Comparison of ENCODE assay signal across 1 cellular context in genomic region chr19:44746946-44747738, GRCh38.
TF ChIP-seq lines count a peak whose summit lies in the region.

No MANE protein-coding gene starts in this region.

TF ChIP-seq in HepG2, 621 proteins besides CTCF, POLR2A, EP300 and RAD21 (continued from another document and continues in another):
- TF ChIP-seq ARID3A (IDR thresholded peaks at IDR 0.05; ENCODE audit: low read depth, low read length) (no peak), HMGA1 (CRISPR knock-in tag; conservative IDR thresholded peaks at IDR 0.05) (no peak), ZGPAT (CRISPR knock-in tag; IDR thresholded peaks at IDR 0.05) (peak; percentile 77; the same call in 1 of the 2 replicates), SRSF9 (IDR thresholded peaks at IDR 0.05; ENCODE audit: borderline replicate concordance, insufficient read depth, low read depth, low read length, poor library complexity, severe bottlenecking) (no peak), MEF2D (CRISPR knock-in tag; IDR thresholded peaks at IDR 0.05) (no peak), RARA (CRISPR knock-in tag; IDR thresholded peaks at IDR 0.05) (peak; percentile 93), MAFG (CRISPR knock-in tag; IDR thresholded peaks at IDR 0.05) (no peak), REXO4 (CRISPR knock-in tag; IDR thresholded peaks at IDR 0.05; ENCODE audit: borderline replicate concordance) (no peak), RERE (CRISPR knock-in tag; IDR thresholded peaks at IDR 0.05; ENCODE audit: low read depth) (peak; percentile 33; the same call in 1 of the 2 replicates), AHDC1 (CRISPR knock-in tag; IDR thresholded peaks at IDR 0.05; ENCODE audit: borderline replicate concordance) (no peak), BCL6 (CRISPR knock-in tag; IDR thresholded peaks at IDR 0.05) (no peak; the same call in 1 of the 2 replicates), SP1 (IDR thresholded peaks at IDR 0.05) (no peak), SP1 (CRISPR knock-in tag; IDR thresholded peaks at IDR 0.05) (peak; percentile 47), THAP11 (CRISPR knock-in tag; IDR thresholded peaks at IDR 0.05) (peak; percentile 40; the same call in 1 of the 2 replicates), ONECUT2 (CRISPR knock-in tag; IDR thresholded peaks at IDR 0.05) (no peak), RELA (CRISPR knock-in tag; IDR thresholded peaks at IDR 0.05) (peak; percentile 93; the same call in 1 of the 2 replicates), KAT2B (IDR thresholded peaks at IDR 0.05; ENCODE audit: borderline replicate concordance, low read depth, low read length) (no peak), PCBP2 (optimal IDR thresholded peaks at IDR 0.05; ENCODE audit: low read depth, low read length, poor library complexity, severe bottlenecking) (no peak), HOXA3 (CRISPR knock-in tag; IDR thresholded peaks at IDR 0.05) (no peak), ARID2 (CRISPR knock-in tag; IDR thresholded peaks at IDR 0.05; ENCODE audit: borderline replicate concordance) (no peak), ZNF337 (CRISPR knock-in tag; IDR thresholded peaks at IDR 0.05; ENCODE audit: borderline replicate concordance, low read depth) (no peak), ZNF354B (CRISPR knock-in tag; IDR thresholded peaks at IDR 0.05) (no peak), BRD4 (CRISPR knock-in tag; IDR thresholded peaks at IDR 0.05) (no peak), IRF2 (CRISPR knock-in tag; IDR thresholded peaks at IDR 0.05) (peak; percentile 14; the same call in 1 of the 2 replicates), ZNF891 (CRISPR knock-in tag; IDR thresholded peaks at IDR 0.05) (0 out of 2 replicates have a peak, but pooled peaks have one; percentile 49), SCMH1 (CRISPR knock-in tag; IDR thresholded peaks at IDR 0.05; ENCODE audit: borderline replicate concordance) (no peak), SPEN (CRISPR knock-in tag; IDR thresholded peaks at IDR 0.05; ENCODE audit: low read depth) (0 out of 2 replicates have a peak, but pooled peaks have one; percentile 35), ZNF800 (CRISPR knock-in tag; IDR thresholded peaks at IDR 0.05) (no peak), NR1H2 (CRISPR knock-in tag; IDR thresholded peaks at IDR 0.05; ENCODE audit: borderline replicate concordance, low read depth) (no peak), GTF3A (CRISPR knock-in tag; conservative IDR thresholded peaks at IDR 0.05) (no peak), ZKSCAN8 (CRISPR knock-in tag; IDR thresholded peaks at IDR 0.05; ENCODE audit: borderline replicate concordance) (no peak), NR2F1 (CRISPR knock-in tag; IDR thresholded peaks at IDR 0.05) (peak; percentile 58 to 73; a peak in 3 of 4 replicates), CBX1 (IDR thresholded peaks at IDR 0.05; ENCODE audit: low read depth) (no peak), POLR2AphosphoS2 (IDR thresholded peaks at IDR 0.05; ENCODE audit: low read depth, low read length) (no peak), HES4 (CRISPR knock-in tag; IDR thresholded peaks at IDR 0.05; ENCODE audit: borderline replicate concordance) (no peak), CC2D1A (CRISPR knock-in tag; IDR thresholded peaks at IDR 0.05) (no peak), KLF6 (CRISPR knock-in tag; IDR thresholded peaks at IDR 0.05) (no peak), ZNF264 (CRISPR knock-in tag; IDR thresholded peaks at IDR 0.05) (no peak; the same call in 1 of the 2 replicates), ZNF546 (CRISPR knock-in tag; conservative IDR thresholded peaks at IDR 0.05) (no peak), SATB2 (CRISPR knock-in tag; IDR thresholded peaks at IDR 0.05) (no peak), ZNF446 (CRISPR knock-in tag; IDR thresholded peaks at IDR 0.05) (no peak), ELF3 (CRISPR knock-in tag; IDR thresholded peaks at IDR 0.05) (no peak), KLF15 (CRISPR knock-in tag; IDR thresholded peaks at IDR 0.05; ENCODE audit: borderline replicate concordance) (peak; percentile 17; the same call in 1 of the 2 replicates), ELF1 (CRISPR knock-in tag; IDR thresholded peaks at IDR 0.05) (no peak), ZBTB34 (CRISPR knock-in tag; IDR thresholded peaks at IDR 0.05) (0 out of 2 replicates have a peak, but pooled peaks have one; percentile 24)
